Comparison of ENCODE assay signal across 2 cellular contexts in the genomic region with DNA sequence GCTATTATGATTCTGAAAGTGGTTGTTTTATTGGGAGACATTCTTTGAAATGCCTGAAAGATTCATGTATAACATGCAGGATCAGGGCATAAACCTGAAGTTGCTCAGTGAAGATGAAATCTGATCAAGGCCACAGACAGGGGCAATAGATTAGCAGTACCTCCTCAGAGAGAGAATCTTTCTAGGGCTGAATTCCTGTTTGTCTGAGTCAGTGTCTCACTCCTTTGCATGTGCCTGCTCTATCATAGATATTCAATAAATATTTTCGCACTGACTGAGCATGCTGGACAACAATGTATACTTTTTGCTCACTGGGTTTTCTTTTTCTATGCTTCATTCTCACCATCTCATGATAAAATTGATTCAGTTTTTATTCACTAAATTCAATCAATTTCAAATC.
TF ChIP-seq lines count a peak whose summit lies in the region.

No MANE protein-coding gene starts in this region.

TF ChIP-seq in SK-N-SH treated with all-trans-retinoic acid at 6 μM for 48 hours, 23 proteins besides CTCF, POLR2A, EP300 and RAD21 (continued from another document):
- TF ChIP-seq RARB (CRISPR knock-in tag; IDR thresholded peaks at IDR 0.05): no peak
- no peak for TF ChIP-seq TOX (CRISPR knock-in tag; IDR thresholded peaks at IDR 0.05; ENCODE audit: borderline replicate concordance)
- TF ChIP-seq ARNTL (CRISPR knock-in tag; IDR thresholded peaks at IDR 0.05; ENCODE audit: borderline replicate concordance, low read depth): no peak
- no peak for TF ChIP-seq CSDC2 (CRISPR knock-in tag; IDR thresholded peaks at IDR 0.05)

TF ChIP-seq in WTC11, 78 proteins besides CTCF, POLR2A, EP300 and RAD21 (continued from another document):
- TF ChIP-seq, protein P1, sequence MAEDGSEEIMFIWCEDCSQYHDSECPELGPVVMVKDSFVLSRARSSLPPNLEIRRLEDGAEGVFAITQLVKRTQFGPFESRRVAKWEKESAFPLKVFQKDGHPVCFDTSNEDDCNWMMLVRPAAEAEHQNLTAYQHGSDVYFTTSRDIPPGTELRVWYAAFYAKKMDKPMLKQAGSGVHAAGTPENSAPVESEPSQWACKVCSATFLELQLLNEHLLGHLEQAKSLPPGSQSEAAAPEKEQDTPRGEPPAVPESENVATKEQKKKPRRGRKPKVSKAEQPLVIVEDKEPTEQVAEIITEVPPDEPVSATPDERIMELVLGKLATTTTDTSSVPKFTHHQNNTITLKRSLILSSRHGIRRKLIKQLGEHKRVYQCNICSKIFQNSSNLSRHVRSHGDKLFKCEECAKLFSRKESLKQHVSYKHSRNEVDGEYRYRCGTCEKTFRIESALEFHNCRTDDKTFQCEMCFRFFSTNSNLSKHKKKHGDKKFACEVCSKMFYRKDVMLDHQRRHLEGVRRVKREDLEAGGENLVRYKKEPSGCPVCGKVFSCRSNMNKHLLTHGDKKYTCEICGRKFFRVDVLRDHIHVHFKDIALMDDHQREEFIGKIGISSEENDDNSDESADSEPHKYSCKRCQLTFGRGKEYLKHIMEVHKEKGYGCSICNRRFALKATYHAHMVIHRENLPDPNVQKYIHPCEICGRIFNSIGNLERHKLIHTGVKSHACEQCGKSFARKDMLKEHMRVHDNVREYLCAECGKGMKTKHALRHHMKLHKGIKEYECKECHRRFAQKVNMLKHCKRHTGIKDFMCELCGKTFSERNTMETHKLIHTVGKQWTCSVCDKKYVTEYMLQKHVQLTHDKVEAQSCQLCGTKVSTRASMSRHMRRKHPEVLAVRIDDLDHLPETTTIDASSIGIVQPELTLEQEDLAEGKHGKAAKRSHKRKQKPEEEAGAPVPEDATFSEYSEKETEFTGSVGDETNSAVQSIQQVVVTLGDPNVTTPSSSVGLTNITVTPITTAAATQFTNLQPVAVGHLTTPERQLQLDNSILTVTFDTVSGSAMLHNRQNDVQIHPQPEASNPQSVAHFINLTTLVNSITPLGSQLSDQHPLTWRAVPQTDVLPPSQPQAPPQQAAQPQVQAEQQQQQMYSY (CRISPR knock-in tag; IDR thresholded peaks at IDR 0.05): no peak
- TF ChIP-seq CDX4 (CRISPR knock-in tag; IDR thresholded peaks at IDR 0.05; ENCODE audit: borderline replicate concordance): no peak
- TF ChIP-seq NFE2L1 (CRISPR knock-in tag; IDR thresholded peaks at IDR 0.05): no peak
